1 cellular context compared by ENCODE assay signal in the genomic region with DNA sequence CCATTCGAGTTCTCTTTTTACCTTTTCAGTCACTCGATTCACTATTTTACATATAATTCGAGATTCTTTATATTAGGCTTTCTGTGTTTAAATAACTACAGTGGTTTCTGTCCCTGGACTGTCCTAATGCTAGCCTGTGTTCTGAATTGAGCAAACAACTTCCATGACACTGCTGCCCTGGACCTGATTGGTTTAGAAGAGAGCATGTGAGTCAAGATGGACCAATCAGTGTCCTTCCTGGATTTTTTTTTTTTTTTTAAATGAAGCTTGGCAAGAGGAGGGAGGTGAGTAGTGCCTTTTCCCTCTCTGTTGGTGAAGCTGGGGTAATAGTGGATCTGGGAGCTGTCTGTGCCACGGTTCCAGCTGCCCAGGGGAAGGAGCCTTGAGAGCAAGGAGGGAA.
TF ChIP-seq lines count a peak whose summit lies in the region.

No MANE protein-coding gene starts in this region.

TF ChIP-seq in K562, 482 proteins besides CTCF, POLR2A, EP300 and RAD21 (continued from another document):
- TF ChIP-seq IRF1 (CRISPR knock-in tag; IDR thresholded peaks at IDR 0.05; ENCODE audit: borderline replicate concordance): no peak
- TF ChIP-seq POLR3G (IDR thresholded peaks at IDR 0.05; ENCODE audit: extremely low read depth, insufficient read length, insufficient replicate concordance): no peak
- peak; percentile 62 for TF ChIP-seq ZNF384 (IDR thresholded peaks at IDR 0.05; ENCODE audit: low read depth, low read length)
- TF ChIP-seq MBD2 (IDR thresholded peaks at IDR 0.05; ENCODE audit: borderline replicate concordance, low read depth): no peak
- TF ChIP-seq, protein P1, sequence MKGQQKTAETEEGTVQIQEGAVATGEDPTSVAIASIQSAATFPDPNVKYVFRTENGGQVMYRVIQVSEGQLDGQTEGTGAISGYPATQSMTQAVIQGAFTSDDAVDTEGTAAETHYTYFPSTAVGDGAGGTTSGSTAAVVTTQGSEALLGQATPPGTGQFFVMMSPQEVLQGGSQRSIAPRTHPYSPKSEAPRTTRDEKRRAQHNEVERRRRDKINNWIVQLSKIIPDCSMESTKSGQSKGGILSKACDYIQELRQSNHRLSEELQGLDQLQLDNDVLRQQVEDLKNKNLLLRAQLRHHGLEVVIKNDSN (CRISPR knock-in tag; IDR thresholded peaks at IDR 0.05): peak; percentile 17; the same call in 1 of the 2 replicates
